29 cellular contexts compared by ENCODE assay signal in the genomic region with DNA sequence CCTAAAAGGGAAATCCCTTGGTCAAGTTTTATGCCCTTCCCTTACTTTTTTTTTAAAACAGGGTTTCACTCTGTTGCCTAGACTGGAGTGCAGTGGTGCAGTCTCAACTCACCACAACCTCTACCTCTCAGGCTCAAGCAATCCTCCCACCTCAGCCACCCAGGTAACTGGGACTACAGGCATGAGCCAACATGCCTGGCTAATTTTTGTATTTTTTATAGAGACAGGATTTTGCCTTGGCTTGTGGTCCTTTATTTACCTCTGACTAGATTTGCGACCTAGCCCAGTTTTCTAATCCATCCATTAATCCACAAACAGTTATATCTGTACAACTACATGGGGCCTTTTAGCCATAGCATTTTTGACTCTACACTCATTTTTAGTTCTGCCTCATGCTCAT. TPM values are rescaled to one million over a fixed set of nuclear protein-coding genes. Genes with fewer than 3 reads are reported as not detected.
"Had no signal": no experiment of that assay in that cellular context is flagged by ENCODE, and none has a peak within 500 bp of the region (broad histone marks: within the 10 kb centered on the region; RNA-seq: fewer than 3 reads in every experiment).

No MANE protein-coding gene starts in this region.

- ATAC-seq: gastroesophageal sphincter; left cardiac atrium; lower lobe of right lung; pancreas; psoas muscle; right lobe of liver; stimulated activated naive B cell treated with anti-CD40 and anti-IgM and Interleukin-4, amounts not matched to agents 10 μg/mL and 1 μg/mL and 100 μg/mL, for 72 hours; stimulated activated naive CD8-positive, alpha-beta T cell treated with anti-CD3 and anti-CD28 coated beads, Interleukin-15, amount 100 ng/mL, for 72 hours; upper lobe of right lung had no signal

- H3K4me3 ChIP-seq: coronary artery, esophagus muscularis mucosa, gastroesophageal sphincter, left ventricle myocardium inferior, lower lobe of right lung, pancreas, psoas muscle, right lobe of liver, testis, tibial nerve, upper lobe of right lung, vagina had no signal

- H3K9me3 ChIP-seq: esophagus muscularis mucosa, gastroesophageal sphincter, left ventricle myocardium inferior, lower lobe of right lung, pancreas, psoas muscle, right lobe of liver, testis, tibial nerve, upper lobe of right lung, vagina had no signal

- H3K4me1 ChIP-seq: esophagus muscularis mucosa, gastroesophageal sphincter, left ventricle myocardium inferior, lower lobe of right lung, pancreas, psoas muscle, right lobe of liver, testis, tibial nerve, upper lobe of right lung, vagina had no signal

- H3K27ac ChIP-seq: coronary artery, esophagus muscularis mucosa, gastroesophageal sphincter, left ventricle myocardium inferior, lower lobe of right lung, pancreas, psoas muscle, right lobe of liver, testis, tibial nerve, upper lobe of right lung, vagina had no signal

- DNase-seq: effector CD4-positive, alpha-beta T cell; endodermal cell; glutamatergic neuron; immature natural killer cell; kidney; left cardiac atrium; left ventricle myocardium inferior; lower lobe of right lung; mesenchymal stem cell; naive B cell; occipital lobe; pancreas; psoas muscle; retina; right lobe of liver; stimulated activated CD4-positive, alpha-beta T cell treated with anti-CD3 and anti-CD28 coated beads, Interleukin-2, amount 100 ng/mL, for 24 hours; stimulated activated CD4-positive, alpha-beta T cell treated with anti-CD3 and anti-CD28 coated beads, Interleukin-4, amount 100 ng/mL, for 4 hours; stimulated activated naive B cell treated with anti-CD40 and anti-IgM and Interleukin-4, amounts not matched to agents 10 μg/mL and 1 μg/mL and 100 μg/mL, for 72 hours; stimulated activated naive CD8-positive, alpha-beta T cell treated with anti-CD3 and anti-CD28 coated beads, Interleukin-15, amount 100 ng/mL, for 72 hours; testis; upper lobe of right lung had no signal

- H3K4me1 Mint-ChIP-seq: endodermal cell; immature natural killer cell; nephron; stimulated activated naive CD8-positive, alpha-beta T cell treated with anti-CD3 and anti-CD28 coated beads, Interleukin-15, amount 100 ng/mL, for 72 hours had no signal

- H3K9me3 Mint-ChIP-seq: nephron; stimulated activated naive CD8-positive, alpha-beta T cell treated with anti-CD3 and anti-CD28 coated beads, Interleukin-15, amount 100 ng/mL, for 72 hours had no signal

- H3K36me3 Mint-ChIP-seq: naive B cell; stimulated activated naive B cell treated with anti-CD40 and anti-IgM and Interleukin-4, amounts not matched to agents 10 μg/mL and 1 μg/mL and 100 μg/mL, for 72 hours had no signal

- H3K27me3 Mint-ChIP-seq: stimulated activated naive CD8-positive, alpha-beta T cell treated with anti-CD3 and anti-CD28 coated beads, Interleukin-15, amount 100 ng/mL, for 72 hours had no signal

- H3K36me3 ChIP-seq: left ventricle myocardium inferior, lower lobe of right lung, pancreas, right lobe of liver, tibial nerve, upper lobe of right lung, vagina had no signal

- H3K27ac Mint-ChIP-seq: endodermal cell; immature natural killer cell; naive B cell; nephron; stimulated activated naive B cell treated with anti-CD40 and anti-IgM and Interleukin-4, amounts not matched to agents 10 μg/mL and 1 μg/mL and 100 μg/mL, for 72 hours had no signal

- H3K27me3 ChIP-seq: esophagus muscularis mucosa, gastroesophageal sphincter, pancreas, right lobe of liver, testis, tibial nerve, upper lobe of right lung, vagina had no signal

- H3K4me3 Mint-ChIP-seq: endodermal cell; immature natural killer cell; naive B cell; nephron; stimulated activated naive B cell treated with anti-CD40 and anti-IgM and Interleukin-4, amounts not matched to agents 10 μg/mL and 1 μg/mL and 100 μg/mL, for 72 hours; stimulated activated naive CD8-positive, alpha-beta T cell treated with anti-CD3 and anti-CD28 coated beads, Interleukin-15, amount 100 ng/mL, for 72 hours had no signal

RNA-seq across cellular contexts. Expression of gene CDS1, which starts 23.7 kb away (rescaled TPM):
- total RNA-seq: dermis microvascular lymphatic vessel endothelial cell, endothelial cell of umbilical vein had no signal
- polyA plus RNA-seq: immature natural killer cell had no signal
